1 cellular context compared by ENCODE assay signal in the genomic region with DNA sequence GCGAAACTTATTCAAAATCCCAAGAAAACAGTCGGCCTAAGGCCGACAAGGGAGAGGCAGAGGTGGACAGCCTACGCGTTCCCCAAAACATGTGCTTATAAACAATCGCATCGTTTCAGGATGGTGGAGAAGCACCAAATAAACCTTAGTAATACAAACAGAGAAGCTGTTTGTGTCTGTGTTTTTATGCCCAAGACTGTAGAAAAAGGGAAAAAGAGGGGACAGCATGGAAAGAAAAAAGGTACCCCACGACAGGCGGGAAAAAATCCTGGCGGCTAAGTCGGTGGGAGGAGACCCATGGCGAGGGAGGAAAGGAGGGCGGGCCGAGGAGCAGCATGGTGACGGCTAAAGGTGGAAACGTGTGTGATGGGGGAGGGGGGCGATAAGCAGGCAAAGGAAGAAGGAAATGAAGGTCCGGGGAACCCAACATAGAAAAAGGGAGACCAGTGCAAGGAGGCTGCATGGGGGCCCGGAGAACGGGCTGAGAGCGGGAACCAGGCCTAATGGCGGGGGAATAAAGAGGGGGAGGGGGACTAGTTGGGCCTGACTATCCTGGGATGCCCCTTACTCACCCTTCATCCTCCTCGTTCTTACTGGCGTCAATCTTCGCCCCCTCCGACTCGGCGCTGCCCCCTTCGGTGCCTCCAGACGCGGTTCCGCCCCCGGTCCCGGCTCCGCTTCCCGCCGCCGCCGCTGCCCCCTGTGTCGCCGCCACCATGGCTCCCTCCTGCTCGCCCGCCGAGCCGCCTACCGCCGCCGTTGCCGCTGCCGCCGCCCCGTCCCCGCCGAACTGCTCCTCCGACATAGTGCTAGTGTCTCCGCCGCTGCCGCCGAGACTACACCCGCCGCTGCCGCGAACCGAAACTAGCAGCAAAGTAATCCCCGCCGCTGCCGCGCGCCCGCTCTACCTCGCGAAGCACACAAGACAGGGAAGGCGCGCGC.
A peak's percentile ranks its signal among the peaks of the same experiment; 100 is the strongest.
TF ChIP-seq lines count a peak whose summit lies in the region.

No MANE protein-coding gene starts in this region.

TF ChIP-seq in HepG2, 621 proteins besides CTCF, POLR2A, EP300 and RAD21 (continued from another document and continues in another):
- TF ChIP-seq ZNF24 (IDR thresholded peaks at IDR 0.05): no peak
- TF ChIP-seq, protein P1, sequence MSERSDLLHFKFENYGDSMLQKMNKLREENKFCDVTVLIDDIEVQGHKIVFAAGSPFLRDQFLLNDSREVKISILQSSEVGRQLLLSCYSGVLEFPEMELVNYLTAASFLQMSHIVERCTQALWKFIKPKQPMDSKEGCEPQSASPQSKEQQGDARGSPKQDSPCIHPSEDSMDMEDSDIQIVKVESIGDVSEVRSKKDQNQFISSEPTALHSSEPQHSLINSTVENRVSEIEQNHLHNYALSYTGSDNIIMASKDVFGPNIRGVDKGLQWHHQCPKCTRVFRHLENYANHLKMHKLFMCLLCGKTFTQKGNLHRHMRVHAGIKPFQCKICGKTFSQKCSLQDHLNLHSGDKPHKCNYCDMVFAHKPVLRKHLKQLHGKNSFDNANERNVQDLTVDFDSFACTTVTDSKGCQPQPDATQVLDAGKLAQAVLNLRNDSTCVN (CRISPR knock-in tag; IDR thresholded peaks at IDR 0.05; ENCODE audit: borderline replicate concordance): no peak
- no peak for TF ChIP-seq HNRNPK (IDR thresholded peaks at IDR 0.05; ENCODE audit: low read depth, low read length, poor library complexity, severe bottlenecking)
- TF ChIP-seq ZSCAN12 (CRISPR knock-in tag; IDR thresholded peaks at IDR 0.05): no peak
- TF ChIP-seq ZNF530 (CRISPR knock-in tag; IDR thresholded peaks at IDR 0.05; ENCODE audit: low read depth): no peak
- no peak for TF ChIP-seq ZKSCAN5 (CRISPR knock-in tag; IDR thresholded peaks at IDR 0.05)
- TF ChIP-seq NRL (CRISPR knock-in tag; IDR thresholded peaks at IDR 0.05; ENCODE audit: borderline replicate concordance): no peak
- TF ChIP-seq ZSCAN21 (CRISPR knock-in tag; IDR thresholded peaks at IDR 0.05; ENCODE audit: borderline replicate concordance): peak; percentile 42; the same call in 1 of the 2 replicates
- TF ChIP-seq ZNF850 (CRISPR knock-in tag; conservative IDR thresholded peaks at IDR 0.05): no peak
- no peak for TF ChIP-seq RFX1 (IDR thresholded peaks at IDR 0.05)
- TF ChIP-seq, protein P2, sequence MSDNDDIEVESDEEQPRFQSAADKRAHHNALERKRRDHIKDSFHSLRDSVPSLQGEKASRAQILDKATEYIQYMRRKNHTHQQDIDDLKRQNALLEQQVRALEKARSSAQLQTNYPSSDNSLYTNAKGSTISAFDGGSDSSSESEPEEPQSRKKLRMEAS (IDR thresholded peaks at IDR 0.05): peak; percentile 75; the same call in 1 of the 2 replicates
- TF ChIP-seq PRPF4 (IDR thresholded peaks at IDR 0.05; ENCODE audit: low read depth, low read length, poor library complexity, severe bottlenecking): peak; percentile 55
- TF ChIP-seq NFIC (IDR thresholded peaks at IDR 0.05; ENCODE audit: low read length): peak; percentile 24; the same call in 1 of the 2 replicates
- no peak for TF ChIP-seq ZFP62 (CRISPR knock-in tag; IDR thresholded peaks at IDR 0.05)
- TF ChIP-seq, protein P3, sequence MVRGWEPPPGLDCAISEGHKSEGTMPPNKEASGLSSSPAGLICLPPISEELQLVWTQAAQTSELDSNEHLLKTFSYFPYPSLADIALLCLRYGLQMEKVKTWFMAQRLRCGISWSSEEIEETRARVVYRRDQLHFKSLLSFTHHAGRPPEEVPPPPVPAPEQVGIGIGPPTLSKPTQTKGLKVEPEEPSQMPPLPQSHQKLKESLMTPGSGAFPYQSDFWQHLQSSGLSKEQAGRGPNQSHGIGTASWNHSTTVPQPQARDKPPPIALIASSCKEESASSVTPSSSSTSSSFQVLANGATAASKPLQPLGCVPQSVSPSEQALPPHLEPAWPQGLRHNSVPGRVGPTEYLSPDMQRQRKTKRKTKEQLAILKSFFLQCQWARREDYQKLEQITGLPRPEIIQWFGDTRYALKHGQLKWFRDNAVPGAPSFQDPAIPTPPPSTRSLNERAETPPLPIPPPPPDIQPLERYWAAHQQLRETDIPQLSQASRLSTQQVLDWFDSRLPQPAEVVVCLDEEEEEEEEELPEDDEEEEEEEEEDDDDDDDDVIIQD (CRISPR knock-in tag; IDR thresholded peaks at IDR 0.05; ENCODE audit: low read depth): no peak
- no peak for TF ChIP-seq JUNB (CRISPR knock-in tag; IDR thresholded peaks at IDR 0.05; ENCODE audit: borderline replicate concordance)
- TF ChIP-seq, protein P4, sequence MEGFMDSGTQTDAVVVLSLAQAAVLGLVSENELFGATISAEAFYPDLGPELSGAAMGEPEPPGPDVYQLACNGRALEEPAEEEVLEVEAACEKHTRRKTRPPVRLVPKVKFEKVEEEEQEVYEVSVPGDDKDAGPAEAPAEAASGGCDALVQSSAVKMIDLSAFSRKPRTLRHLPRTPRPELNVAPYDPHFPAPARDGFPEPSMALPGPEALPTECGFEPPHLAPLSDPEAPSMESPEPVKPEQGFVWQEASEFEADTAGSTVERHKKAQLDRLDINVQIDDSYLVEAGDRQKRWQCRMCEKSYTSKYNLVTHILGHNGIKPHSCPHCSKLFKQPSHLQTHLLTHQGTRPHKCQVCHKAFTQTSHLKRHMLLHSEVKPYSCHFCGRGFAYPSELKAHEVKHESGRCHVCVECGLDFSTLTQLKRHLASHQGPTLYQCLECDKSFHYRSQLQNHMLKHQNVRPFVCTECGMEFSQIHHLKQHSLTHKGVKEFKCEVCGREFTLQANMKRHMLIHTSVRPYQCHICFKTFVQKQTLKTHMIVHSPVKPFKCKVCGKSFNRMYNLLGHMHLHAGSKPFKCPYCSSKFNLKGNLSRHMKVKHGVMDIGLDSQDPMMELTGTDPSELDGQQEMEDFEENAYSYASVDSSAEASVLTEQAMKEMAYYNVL (CRISPR knock-in tag; IDR thresholded peaks at IDR 0.05; ENCODE audit: borderline replicate concordance): no peak
- TF ChIP-seq FOSL1 (CRISPR knock-in tag; IDR thresholded peaks at IDR 0.05; ENCODE audit: borderline replicate concordance): no peak
- TF ChIP-seq ZNF234 (CRISPR knock-in tag; conservative IDR thresholded peaks at IDR 0.05): no peak; the same call in 1 of the 2 replicates
- TF ChIP-seq HES4 (CRISPR knock-in tag; IDR thresholded peaks at IDR 0.05; ENCODE audit: borderline replicate concordance): peak; percentile 40; the same call in 1 of the 2 replicates
- TF ChIP-seq ZNF563 (CRISPR knock-in tag; IDR thresholded peaks at IDR 0.05): peak; percentile 20
- TF ChIP-seq NCOA1 (CRISPR knock-in tag; IDR thresholded peaks at IDR 0.05): no peak
- TF ChIP-seq, protein P5, sequence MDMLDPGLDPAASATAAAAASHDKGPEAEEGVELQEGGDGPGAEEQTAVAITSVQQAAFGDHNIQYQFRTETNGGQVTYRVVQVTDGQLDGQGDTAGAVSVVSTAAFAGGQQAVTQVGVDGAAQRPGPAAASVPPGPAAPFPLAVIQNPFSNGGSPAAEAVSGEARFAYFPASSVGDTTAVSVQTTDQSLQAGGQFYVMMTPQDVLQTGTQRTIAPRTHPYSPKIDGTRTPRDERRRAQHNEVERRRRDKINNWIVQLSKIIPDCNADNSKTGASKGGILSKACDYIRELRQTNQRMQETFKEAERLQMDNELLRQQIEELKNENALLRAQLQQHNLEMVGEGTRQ (IDR thresholded peaks at IDR 0.05; ENCODE audit: low read depth, low read length): no peak
- TF ChIP-seq, protein P5 (CRISPR knock-in tag; IDR thresholded peaks at IDR 0.05; ENCODE audit: borderline replicate concordance): no peak
- TF ChIP-seq FIP1L1 (IDR thresholded peaks at IDR 0.05; ENCODE audit: borderline replicate concordance, insufficient read depth, low read depth, low read length): no peak
- TF ChIP-seq, protein P6, sequence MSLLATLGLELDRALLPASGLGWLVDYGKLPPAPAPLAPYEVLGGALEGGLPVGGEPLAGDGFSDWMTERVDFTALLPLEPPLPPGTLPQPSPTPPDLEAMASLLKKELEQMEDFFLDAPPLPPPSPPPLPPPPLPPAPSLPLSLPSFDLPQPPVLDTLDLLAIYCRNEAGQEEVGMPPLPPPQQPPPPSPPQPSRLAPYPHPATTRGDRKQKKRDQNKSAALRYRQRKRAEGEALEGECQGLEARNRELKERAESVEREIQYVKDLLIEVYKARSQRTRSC (CRISPR knock-in tag; IDR thresholded peaks at IDR 0.05; ENCODE audit: low read depth): no peak
- TF ChIP-seq, protein P7, sequence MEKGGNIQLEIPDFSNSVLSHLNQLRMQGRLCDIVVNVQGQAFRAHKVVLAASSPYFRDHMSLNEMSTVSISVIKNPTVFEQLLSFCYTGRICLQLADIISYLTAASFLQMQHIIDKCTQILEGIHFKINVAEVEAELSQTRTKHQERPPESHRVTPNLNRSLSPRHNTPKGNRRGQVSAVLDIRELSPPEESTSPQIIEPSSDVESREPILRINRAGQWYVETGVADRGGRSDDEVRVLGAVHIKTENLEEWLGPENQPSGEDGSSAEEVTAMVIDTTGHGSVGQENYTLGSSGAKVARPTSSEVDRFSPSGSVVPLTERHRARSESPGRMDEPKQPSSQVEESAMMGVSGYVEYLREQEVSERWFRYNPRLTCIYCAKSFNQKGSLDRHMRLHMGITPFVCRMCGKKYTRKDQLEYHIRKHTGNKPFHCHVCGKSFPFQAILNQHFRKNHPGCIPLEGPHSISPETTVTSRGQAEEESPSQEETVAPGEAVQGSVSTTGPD (CRISPR knock-in tag; IDR thresholded peaks at IDR 0.05): no peak
- no peak for TF ChIP-seq SMARCE1 (IDR thresholded peaks at IDR 0.05; ENCODE audit: borderline replicate concordance)
- TF ChIP-seq ATF7-NPFF (CRISPR knock-in tag; IDR thresholded peaks at IDR 0.05; ENCODE audit: low read depth): peak; percentile 26; the same call in 1 of the 2 replicates
- TF ChIP-seq, protein P8, sequence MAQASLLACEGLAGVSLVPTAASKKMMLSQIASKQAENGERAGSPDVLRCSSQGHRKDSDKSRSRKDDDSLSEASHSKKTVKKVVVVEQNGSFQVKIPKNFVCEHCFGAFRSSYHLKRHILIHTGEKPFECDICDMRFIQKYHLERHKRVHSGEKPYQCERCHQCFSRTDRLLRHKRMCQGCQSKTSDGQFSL (CRISPR knock-in tag; IDR thresholded peaks at IDR 0.05): no peak
- TF ChIP-seq FOXM1 (CRISPR knock-in tag; IDR thresholded peaks at IDR 0.05): no peak; the same call in 1 of the 2 replicates
- TF ChIP-seq, protein P9, sequence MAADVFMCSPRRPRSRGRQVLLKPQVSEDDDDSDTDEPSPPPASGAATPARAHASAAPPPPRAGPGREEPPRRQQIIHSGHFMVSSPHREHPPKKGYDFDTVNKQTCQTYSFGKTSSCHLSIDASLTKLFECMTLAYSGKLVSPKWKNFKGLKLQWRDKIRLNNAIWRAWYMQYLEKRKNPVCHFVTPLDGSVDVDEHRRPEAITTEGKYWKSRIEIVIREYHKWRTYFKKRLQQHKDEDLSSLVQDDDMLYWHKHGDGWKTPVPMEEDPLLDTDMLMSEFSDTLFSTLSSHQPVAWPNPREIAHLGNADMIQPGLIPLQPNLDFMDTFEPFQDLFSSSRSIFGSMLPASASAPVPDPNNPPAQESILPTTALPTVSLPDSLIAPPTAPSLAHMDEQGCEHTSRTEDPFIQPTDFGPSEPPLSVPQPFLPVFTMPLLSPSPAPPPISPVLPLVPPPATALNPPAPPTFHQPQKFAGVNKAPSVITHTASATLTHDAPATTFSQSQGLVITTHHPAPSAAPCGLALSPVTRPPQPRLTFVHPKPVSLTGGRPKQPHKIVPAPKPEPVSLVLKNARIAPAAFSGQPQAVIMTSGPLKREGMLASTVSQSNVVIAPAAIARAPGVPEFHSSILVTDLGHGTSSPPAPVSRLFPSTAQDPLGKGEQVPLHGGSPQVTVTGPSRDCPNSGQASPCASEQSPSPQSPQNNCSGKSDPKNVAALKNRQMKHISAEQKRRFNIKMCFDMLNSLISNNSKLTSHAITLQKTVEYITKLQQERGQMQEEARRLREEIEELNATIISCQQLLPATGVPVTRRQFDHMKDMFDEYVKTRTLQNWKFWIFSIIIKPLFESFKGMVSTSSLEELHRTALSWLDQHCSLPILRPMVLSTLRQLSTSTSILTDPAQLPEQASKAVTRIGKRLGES (CRISPR knock-in tag; IDR thresholded peaks at IDR 0.05; ENCODE audit: borderline replicate concordance): no peak
- TF ChIP-seq ZNF788 (CRISPR knock-in tag; IDR thresholded peaks at IDR 0.05; ENCODE audit: borderline replicate concordance): no peak
- no peak for TF ChIP-seq YEATS2 (CRISPR knock-in tag; IDR thresholded peaks at IDR 0.05; ENCODE audit: borderline replicate concordance)
- 0 out of 2 replicates have a peak, but pooled peaks have one; percentile 51 for TF ChIP-seq ZNF446 (CRISPR knock-in tag; IDR thresholded peaks at IDR 0.05)
- TF ChIP-seq KAT8 (CRISPR knock-in tag; IDR thresholded peaks at IDR 0.05): no peak
- TF ChIP-seq ZNF747 (CRISPR knock-in tag; IDR thresholded peaks at IDR 0.05; ENCODE audit: borderline replicate concordance): no peak
- TF ChIP-seq EEA1 (CRISPR knock-in tag; IDR thresholded peaks at IDR 0.05; ENCODE audit: borderline replicate concordance): no peak
- no peak for TF ChIP-seq IRF2 (CRISPR knock-in tag; IDR thresholded peaks at IDR 0.05)
- no peak for TF ChIP-seq ATF7 (IDR thresholded peaks at IDR 0.05)
- TF ChIP-seq ATF7 (CRISPR knock-in tag; IDR thresholded peaks at IDR 0.05): no peak
- TF ChIP-seq, protein P10, sequence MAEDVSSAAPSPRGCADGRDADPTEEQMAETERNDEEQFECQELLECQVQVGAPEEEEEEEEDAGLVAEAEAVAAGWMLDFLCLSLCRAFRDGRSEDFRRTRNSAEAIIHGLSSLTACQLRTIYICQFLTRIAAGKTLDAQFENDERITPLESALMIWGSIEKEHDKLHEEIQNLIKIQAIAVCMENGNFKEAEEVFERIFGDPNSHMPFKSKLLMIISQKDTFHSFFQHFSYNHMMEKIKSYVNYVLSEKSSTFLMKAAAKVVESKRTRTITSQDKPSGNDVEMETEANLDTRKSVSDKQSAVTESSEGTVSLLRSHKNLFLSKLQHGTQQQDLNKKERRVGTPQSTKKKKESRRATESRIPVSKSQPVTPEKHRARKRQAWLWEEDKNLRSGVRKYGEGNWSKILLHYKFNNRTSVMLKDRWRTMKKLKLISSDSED (CRISPR knock-in tag; IDR thresholded peaks at IDR 0.05): no peak
- TF ChIP-seq, protein P11, sequence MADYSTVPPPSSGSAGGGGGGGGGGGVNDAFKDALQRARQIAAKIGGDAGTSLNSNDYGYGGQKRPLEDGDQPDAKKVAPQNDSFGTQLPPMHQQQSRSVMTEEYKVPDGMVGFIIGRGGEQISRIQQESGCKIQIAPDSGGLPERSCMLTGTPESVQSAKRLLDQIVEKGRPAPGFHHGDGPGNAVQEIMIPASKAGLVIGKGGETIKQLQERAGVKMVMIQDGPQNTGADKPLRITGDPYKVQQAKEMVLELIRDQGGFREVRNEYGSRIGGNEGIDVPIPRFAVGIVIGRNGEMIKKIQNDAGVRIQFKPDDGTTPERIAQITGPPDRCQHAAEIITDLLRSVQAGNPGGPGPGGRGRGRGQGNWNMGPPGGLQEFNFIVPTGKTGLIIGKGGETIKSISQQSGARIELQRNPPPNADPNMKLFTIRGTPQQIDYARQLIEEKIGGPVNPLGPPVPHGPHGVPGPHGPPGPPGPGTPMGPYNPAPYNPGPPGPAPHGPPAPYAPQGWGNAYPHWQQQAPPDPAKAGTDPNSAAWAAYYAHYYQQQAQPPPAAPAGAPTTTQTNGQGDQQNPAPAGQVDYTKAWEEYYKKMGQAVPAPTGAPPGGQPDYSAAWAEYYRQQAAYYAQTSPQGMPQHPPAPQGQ (CRISPR knock-in tag; IDR thresholded peaks at IDR 0.05; ENCODE audit: borderline replicate concordance): no peak
- TF ChIP-seq SALL1 (CRISPR knock-in tag; IDR thresholded peaks at IDR 0.05): peak; percentile 12; the same call in 1 of the 2 replicates
